Comparison of ENCODE assay signal across 1 cellular context in genomic region chr19:1046836-1047695, GRCh38.
TF ChIP-seq lines count a peak whose summit lies in the region.

No MANE protein-coding gene starts in this region.

TF ChIP-seq in K562, 482 proteins besides CTCF, POLR2A, EP300 and RAD21:
- TF ChIP-seq RBFOX2 (IDR thresholded peaks at IDR 0.05; ENCODE audit: low read depth, low read length) (peak; percentile 39), MAFF (IDR thresholded peaks at IDR 0.05; ENCODE audit: low read length) (no peak), CBX1 (IDR thresholded peaks at IDR 0.05; ENCODE audit: low read depth) (peak; percentile 11; the same call in 1 of the 2 replicates), FOXP1 (CRISPR knock-in tag; IDR thresholded peaks at IDR 0.05) (no peak), PHB (CRISPR knock-in tag; IDR thresholded peaks at IDR 0.05) (no peak), HNRNPL (IDR thresholded peaks at IDR 0.05; ENCODE audit: low read depth, low read length) (peak; percentile 68), STAG1 (CRISPR knock-in tag; IDR thresholded peaks at IDR 0.05; ENCODE audit: borderline replicate concordance) (no peak), HDAC2 (IDR thresholded peaks at IDR 0.05) (no peak), RBM25 (IDR thresholded peaks at IDR 0.05; ENCODE audit: low read depth, low read length, severe bottlenecking) (peak; percentile 86), PML (IDR thresholded peaks at IDR 0.05; ENCODE audit: low read length) (no peak), MTA1 (IDR thresholded peaks at IDR 0.05; ENCODE audit: borderline replicate concordance) (no peak), ZBTB33 (CRISPR knock-in tag; IDR thresholded peaks at IDR 0.05) (peak; percentile 99), SREBF2 (CRISPR knock-in tag; IDR thresholded peaks at IDR 0.05) (no peak), SAFB2 (IDR thresholded peaks at IDR 0.05; ENCODE audit: borderline replicate concordance, low read depth, low read length, severe bottlenecking) (no peak), POLR2G (IDR thresholded peaks at IDR 0.05; ENCODE audit: low read depth, low read length) (0 out of 2 replicates have a peak, but pooled peaks have one; percentile 20)
- TF ChIP-seq, protein P1, sequence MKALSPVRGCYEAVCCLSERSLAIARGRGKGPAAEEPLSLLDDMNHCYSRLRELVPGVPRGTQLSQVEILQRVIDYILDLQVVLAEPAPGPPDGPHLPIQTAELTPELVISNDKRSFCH (CRISPR knock-in tag; IDR thresholded peaks at IDR 0.05) = no peak
- TF ChIP-seq, protein P1 (tag; IDR thresholded peaks at IDR 0.05) = no peak
- TF ChIP-seq, protein P2, sequence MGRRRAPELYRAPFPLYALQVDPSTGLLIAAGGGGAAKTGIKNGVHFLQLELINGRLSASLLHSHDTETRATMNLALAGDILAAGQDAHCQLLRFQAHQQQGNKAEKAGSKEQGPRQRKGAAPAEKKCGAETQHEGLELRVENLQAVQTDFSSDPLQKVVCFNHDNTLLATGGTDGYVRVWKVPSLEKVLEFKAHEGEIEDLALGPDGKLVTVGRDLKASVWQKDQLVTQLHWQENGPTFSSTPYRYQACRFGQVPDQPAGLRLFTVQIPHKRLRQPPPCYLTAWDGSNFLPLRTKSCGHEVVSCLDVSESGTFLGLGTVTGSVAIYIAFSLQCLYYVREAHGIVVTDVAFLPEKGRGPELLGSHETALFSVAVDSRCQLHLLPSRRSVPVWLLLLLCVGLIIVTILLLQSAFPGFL (CRISPR knock-in tag; IDR thresholded peaks at IDR 0.05) = no peak
- TF ChIP-seq, protein P3, sequence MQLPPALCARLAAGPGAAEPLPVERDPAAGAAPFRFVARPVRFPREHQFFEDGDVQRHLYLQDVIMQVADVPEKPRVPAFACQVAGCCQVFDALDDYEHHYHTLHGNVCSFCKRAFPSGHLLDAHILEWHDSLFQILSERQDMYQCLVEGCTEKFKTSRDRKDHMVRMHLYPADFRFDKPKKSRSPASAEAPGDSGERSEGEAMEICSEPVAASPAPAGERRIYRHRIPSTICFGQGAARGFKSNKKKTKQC (CRISPR knock-in tag; IDR thresholded peaks at IDR 0.05) = no peak
